Comparison of ENCODE assay signal across 8 cellular contexts in genomic region chr5:145937432-145938250, GRCh38. TPM values are rescaled to one million over a fixed set of nuclear protein-coding genes. Genes with fewer than 3 reads are reported as not detected.
DNase-seq lines count a peak whose midpoint lies in the region; ATAC-seq and TF ChIP-seq lines count a peak whose summit lies in the region.

No MANE protein-coding gene starts in this region.

- no peaks in the 10 kb centered on the region for H3K36me3 ChIP-seq in cardiac muscle cell
- no peaks in the 10 kb centered on the region for H3K36me3 ChIP-seq in CD8-positive, alpha-beta T cell (ENCODE audit: insufficient read depth, low read length)

- H3K27ac Mint-ChIP-seq in CD8-positive, alpha-beta T cell: no peak overlapping the region

- DNase-seq in cardiac muscle cell (ENCODE audit: low read depth in 1 of 2, low spot score in 1 of 2) (peak in 1 of 2 donors; percentile 28), cardiac septum (ENCODE audit: low spot score) (no peak), iPS-NIHi7 (ENCODE audit: extremely low spot score) (peak; percentile 58), ureter (ENCODE audit: low spot score) (peak; percentile 50), NCI-H2029 (lab: John Stamatoyannopoulos, UW) (no peak), NCI-H2107 (lab: John Stamatoyannopoulos, UW) (no peak)
- DNase-seq in CD8-positive, alpha-beta T cell: no peak

- no peaks in the 10 kb centered on the region for H3K27me3 ChIP-seq in cardiac muscle cell
- peaks cover 2% of the 10 kb centered on the region for H3K27me3 ChIP-seq in CD8-positive, alpha-beta T cell (ENCODE audit: insufficient read depth, low read length)

- H3K9me3 Mint-ChIP-seq in CD8-positive, alpha-beta T cell: no peaks in the 10 kb centered on the region

- peaks cover 38% of the 10 kb centered on the region for H3K4me1 ChIP-seq in cardiac muscle cell (ENCODE audit: low read depth)
- no peaks in the 10 kb centered on the region for H3K4me1 ChIP-seq in CD8-positive, alpha-beta T cell (ENCODE audit: insufficient read depth, low read length)

- peak overlapping the region; percentile 91 for H3K27ac ChIP-seq in cardiac muscle cell
- no peak overlapping the region for H3K27ac ChIP-seq in CD8-positive, alpha-beta T cell (ENCODE audit: low read depth, low read length)

- POLR2A ChIA-PET in CD8-positive, alpha-beta T cell (lab: Charles Lee): no interaction called here

- intact Hi-C loops in cardiac septum (cut with DNase I): loop anchor here (5.0 kb wide), 1 partner anchor 105 kb away; no protein-coding TSS in a partner anchor
- intact Hi-C loops in CD8-positive, alpha-beta T cell (cut with DNase I, micrococcal nuclease): no loop called here

- no peak for TF ChIP-seq CTCF in cardiac muscle cell (IDR thresholded peaks at IDR 0.05; ENCODE audit: low read depth, low read length)
- TF ChIP-seq CTCF in CD8-positive, alpha-beta T cell (IDR thresholded peaks at IDR 0.05): no peak

- peak overlapping the region; percentile 43 for H3K4me3 ChIP-seq in cardiac muscle cell
- H3K4me3 ChIP-seq in CD8-positive, alpha-beta T cell (ENCODE audit: low read depth, low read length): no peak overlapping the region

- no peak overlapping the region for H3K4me3 Mint-ChIP-seq in CD8-positive, alpha-beta T cell

- H3K27me3 Mint-ChIP-seq in CD8-positive, alpha-beta T cell (ENCODE audit: low read depth): peaks cover 19% of the 10 kb centered on the region

- H3K4me1 Mint-ChIP-seq in CD8-positive, alpha-beta T cell (ENCODE audit: low read depth): peaks cover 8% of the 10 kb centered on the region

- H3K9me3 ChIP-seq in cardiac muscle cell (ENCODE audit: low read depth): no peaks in the 10 kb centered on the region
- H3K9me3 ChIP-seq in CD8-positive, alpha-beta T cell (ENCODE audit: low read length): no peaks in the 10 kb centered on the region

- CTCF ChIA-PET in CD8-positive, alpha-beta T cell (lab: Charles Lee): no interaction called here

- no peaks in the 10 kb centered on the region for H3K36me3 Mint-ChIP-seq in CD8-positive, alpha-beta T cell

- peak; percentile 41 for ATAC-seq in SK-N-SH treated with all-trans-retinoic acid at 6 μM for 48 hours
- no peak for ATAC-seq in CD8-positive, alpha-beta T cell

TF ChIP-seq in SK-N-SH treated with all-trans-retinoic acid at 6 μM for 48 hours, 23 proteins besides CTCF, POLR2A, EP300 and RAD21:
- no peak for TF ChIP-seq OSR1 (CRISPR knock-in tag; IDR thresholded peaks at IDR 0.05)
- no peak for TF ChIP-seq CREB5 (CRISPR knock-in tag; IDR thresholded peaks at IDR 0.05; ENCODE audit: low read depth)
- no peak for TF ChIP-seq ZNF565 (CRISPR knock-in tag; conservative IDR thresholded peaks at IDR 0.05; ENCODE audit: low read depth)
- TF ChIP-seq PPARA (CRISPR knock-in tag; IDR thresholded peaks at IDR 0.05; ENCODE audit: borderline replicate concordance): no peak
- no peak for TF ChIP-seq RARB (CRISPR knock-in tag; IDR thresholded peaks at IDR 0.05)
- no peak for TF ChIP-seq ZNF8 (CRISPR knock-in tag; IDR thresholded peaks at IDR 0.05)

RNA-seq across cellular contexts. Expression of gene SH3RF2, which starts 1.3 kb away (rescaled TPM):
- total RNA-seq in cardiac muscle cell: 27.9 and 43.1 TPM in 2 replicates
- polyA plus RNA-seq in cardiac muscle cell: 38.3 and 59.3 TPM in 2 replicates
- 231 TPM for total RNA-seq in cardiac septum
- total RNA-seq in ureter: 9.5 TPM
- not detected for total RNA-seq in CD8-positive, alpha-beta T cell

Comparison
In these comparisons a context has a peak if more than half of its experiments do, and no peak if none do; other contexts are left out.
1. DNase-seq: peak in iPS-NIHi7 (single experiment) and ureter (single experiment); none in cardiac septum (single experiment), NCI-H2029 (single experiment), CD8-positive, alpha-beta T cell (0 of 7) and NCI-H2107 (single experiment).